ENCODE assay signal across 7 cellular contexts in the genomic region with DNA sequence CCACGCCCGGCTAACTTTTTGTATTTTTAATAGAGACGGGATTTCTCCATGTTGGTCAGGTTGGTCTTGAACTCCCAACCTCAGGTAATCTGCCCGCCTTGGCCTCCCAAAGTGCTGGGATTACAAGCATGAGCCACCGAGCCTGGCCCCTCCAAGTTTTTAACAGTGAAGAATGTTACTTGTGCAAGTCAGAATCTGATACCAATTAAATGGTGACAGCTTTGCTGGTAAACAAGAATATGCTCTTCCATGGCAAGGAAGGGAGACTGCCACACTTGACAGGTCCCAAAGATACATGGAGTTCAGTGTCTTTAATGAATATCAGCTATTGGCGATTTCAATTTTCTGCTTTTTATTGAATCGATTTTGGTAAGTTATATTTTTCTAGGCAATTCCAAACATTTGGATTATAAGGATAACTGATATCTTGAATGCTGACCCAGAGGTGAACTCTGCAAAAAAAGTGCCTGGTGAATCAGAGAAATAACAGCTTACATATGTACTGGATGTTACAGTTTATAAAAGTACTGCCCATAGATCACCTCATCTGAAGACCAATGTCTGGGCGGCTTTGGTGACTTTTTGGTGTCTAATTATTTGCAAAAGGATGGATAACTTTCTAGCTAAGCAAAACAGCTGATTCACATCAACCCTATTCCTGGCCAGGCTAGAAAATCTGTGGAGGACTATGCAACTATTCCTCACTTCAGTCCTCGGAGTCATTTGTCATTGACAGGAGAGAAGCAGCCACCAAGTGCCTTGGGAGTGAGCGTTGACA. TPM values are rescaled to one million over a fixed set of nuclear protein-coding genes. Genes with fewer than 3 reads are reported as not detected.
DNase-seq lines count a peak whose midpoint lies in the region; ATAC-seq and TF ChIP-seq lines count a peak whose summit lies in the region.

No MANE protein-coding gene starts in this region.

- peaks cover 3 to 20% (median 15%) of the 10 kb centered on the region in 5 donors for H3K4me1 ChIP-seq in subcutaneous abdominal adipose tissue (ENCODE audit: control insufficient read depth in 5 of 5, insufficient read depth in 5 of 5, low read length in 5 of 5)

- DNase-seq in HL-60 (ENCODE audit: low read depth in 1 of 2, low spot score in 1 of 2) (no peak), NCI-H748 (lab: John Stamatoyannopoulos, UW; ENCODE audit: unreplicated experiment) (no peak), SKM-1 (lab: John Stamatoyannopoulos, UW; ENCODE audit: unreplicated experiment) (no peak)
- no peak for DNase-seq in activated T-helper 1 cell treated with anti-CD3 and anti-CD28 coated beads, Interleukin-12 subunit alpha, Interleukin-12 subunit beta, Interleukin-2, Interleukin-4 antibody, amounts not matched to agents 30 ng/mL and 10 ng/mL and 1 ng/mL, durations not matched to agents 14 hours and 24 hours and 36 hours (ENCODE audit: low spot score)

- H3K4me3 Mint-ChIP-seq in activated T-helper 1 cell treated with anti-CD3 and anti-CD28 coated beads, Interleukin-12 subunit alpha, Interleukin-12 subunit beta, Interleukin-2, Interleukin-4 antibody, amounts not matched to agents 30 ng/mL and 10 ng/mL and 1 ng/mL, durations not matched to agents 14 hours and 24 hours and 36 hours: peak overlapping the region; percentile 86

- H3K36me3 Mint-ChIP-seq in activated T-helper 1 cell treated with anti-CD3 and anti-CD28 coated beads, Interleukin-12 subunit alpha, Interleukin-12 subunit beta, Interleukin-2, Interleukin-4 antibody, amounts not matched to agents 30 ng/mL and 10 ng/mL and 1 ng/mL, durations not matched to agents 14 hours and 24 hours and 36 hours (ENCODE audit: low read depth): peaks cover 9% of the 10 kb centered on the region

- H3K9ac ChIP-seq in subcutaneous abdominal adipose tissue (ENCODE audit: low read length in 5 of 5): peak overlapping the region; percentile 63 to 92 (median 84)

- peak overlapping the region; percentile 73 for H3K27ac Mint-ChIP-seq in activated T-helper 1 cell treated with anti-CD3 and anti-CD28 coated beads, Interleukin-12 subunit alpha, Interleukin-12 subunit beta, Interleukin-2, Interleukin-4 antibody, amounts not matched to agents 30 ng/mL and 10 ng/mL and 1 ng/mL, durations not matched to agents 14 hours and 24 hours and 36 hours

- no peaks in the 10 kb centered on the region for H3K9me3 Mint-ChIP-seq in activated T-helper 1 cell treated with anti-CD3 and anti-CD28 coated beads, Interleukin-12 subunit alpha, Interleukin-12 subunit beta, Interleukin-2, Interleukin-4 antibody, amounts not matched to agents 30 ng/mL and 10 ng/mL and 1 ng/mL, durations not matched to agents 14 hours and 24 hours and 36 hours

- ATAC-seq in GM21619 (IDR thresholded peaks at IDR 0.05; ENCODE audit: unreplicated experiment): no peak

- H3K9me3 ChIP-seq in iPS-18c (ENCODE audit: control insufficient read depth, insufficient read depth, low read length) (no peaks in the 10 kb centered on the region), subcutaneous abdominal adipose tissue (ENCODE audit: control insufficient read depth in 5 of 5, low read length in 5 of 5) (no peaks in the 10 kb centered on the region)

- no peak overlapping the region; the same call in 1 of the 2 replicates for H3K27ac ChIP-seq in HL-60 (replicated peaks)
- H3K27ac ChIP-seq in subcutaneous abdominal adipose tissue (ENCODE audit: low read depth, low read length): peak overlapping the region; percentile 75

- H3K36me3 ChIP-seq in subcutaneous abdominal adipose tissue (ENCODE audit: control insufficient read depth in 5 of 5, insufficient read depth in 5 of 5, low read length in 5 of 5): peaks cover 0 to 4% (median 0%) of the 10 kb centered on the region in 5 donors

- no peak for TF ChIP-seq CTCF in HL-60 (IDR thresholded peaks at IDR 0.05; ENCODE audit: insufficient read depth, low read length)

- H3K4me1 Mint-ChIP-seq in activated T-helper 1 cell treated with anti-CD3 and anti-CD28 coated beads, Interleukin-12 subunit alpha, Interleukin-12 subunit beta, Interleukin-2, Interleukin-4 antibody, amounts not matched to agents 30 ng/mL and 10 ng/mL and 1 ng/mL, durations not matched to agents 14 hours and 24 hours and 36 hours (ENCODE audit: low read depth): peaks cover 27% of the 10 kb centered on the region

- H3K27me3 Mint-ChIP-seq in activated T-helper 1 cell treated with anti-CD3 and anti-CD28 coated beads, Interleukin-12 subunit alpha, Interleukin-12 subunit beta, Interleukin-2, Interleukin-4 antibody, amounts not matched to agents 30 ng/mL and 10 ng/mL and 1 ng/mL, durations not matched to agents 14 hours and 24 hours and 36 hours (ENCODE audit: insufficient read depth): no peaks in the 10 kb centered on the region

- H3K4me3 ChIP-seq in HL-60 (replicated peaks; ENCODE audit: insufficient read depth, low read length) (peak overlapping the region; percentile 82; the same call in 1 of the 2 replicates), iPS-18c (ENCODE audit: insufficient read depth, low read depth, low read length) (peak overlapping the region; percentile 79), subcutaneous abdominal adipose tissue (ENCODE audit: low read depth in 1 of 5, low read length in 5 of 5) (peak overlapping the region; percentile 80 to 84 (median 82))

- intact Hi-C loops in activated T-helper 1 cell treated with anti-CD3 and anti-CD28 coated beads, Interleukin-12 subunit alpha, Interleukin-12 subunit beta, Interleukin-2, Interleukin-4 antibody, amounts not matched to agents 30 ng/mL and 10 ng/mL and 1 ng/mL, durations not matched to agents 14 hours and 24 hours and 36 hours (cut with micrococcal nuclease): loop anchor here (1.0 to 5.0 kb wide), 7 partner anchors 11 to 461 kb away; a partner anchor contains a TSS

- no peaks in the 10 kb centered on the region for H3K27me3 ChIP-seq in HL-60 (ENCODE audit: insufficient read depth, poor library complexity, severe bottlenecking)
- no peaks in the 10 kb centered on the region for H3K27me3 ChIP-seq in subcutaneous abdominal adipose tissue (ENCODE audit: control insufficient read depth in 5 of 5, insufficient read depth in 4 of 5, low read length in 5 of 5)

RNA-seq across cellular contexts. Expression of a gene that starts 1.2 kb away (rescaled TPM):
- 12.4 and 14.0 TPM in 2 replicates for total RNA-seq in activated T-helper 1 cell treated with anti-CD3 and anti-CD28 coated beads, Interleukin-12 subunit alpha, Interleukin-12 subunit beta, Interleukin-2, Interleukin-4 antibody, amounts not matched to agents 30 ng/mL and 10 ng/mL and 1 ng/mL, durations not matched to agents 14 hours and 24 hours and 36 hours

RNA-seq across cellular contexts. Expression of a gene that starts 10.4 kb away (rescaled TPM):
- not detected in 2 replicates for total RNA-seq in activated T-helper 1 cell treated with anti-CD3 and anti-CD28 coated beads, Interleukin-12 subunit alpha, Interleukin-12 subunit beta, Interleukin-2, Interleukin-4 antibody, amounts not matched to agents 30 ng/mL and 10 ng/mL and 1 ng/mL, durations not matched to agents 14 hours and 24 hours and 36 hours

RNA-seq across cellular contexts. Expression of a gene that starts 19.0 kb away (rescaled TPM):
- not detected in 2 replicates for total RNA-seq in activated T-helper 1 cell treated with anti-CD3 and anti-CD28 coated beads, Interleukin-12 subunit alpha, Interleukin-12 subunit beta, Interleukin-2, Interleukin-4 antibody, amounts not matched to agents 30 ng/mL and 10 ng/mL and 1 ng/mL, durations not matched to agents 14 hours and 24 hours and 36 hours
